25 cellular contexts compared by ENCODE assay signal in genomic region chr4:158300012-158300411, GRCh38.
"Had no signal": no experiment of that assay in that cellular context is flagged by ENCODE, and none has a peak within 500 bp of the region (broad histone marks: within the 10 kb centered on the region; RNA-seq: fewer than 3 reads in every experiment).

No MANE protein-coding gene starts in this region.

- DNase-seq: activated CD4-positive, alpha-beta T cell treated with anti-CD3 and anti-CD28 coated beads for 4 hours; activated CD4-positive, alpha-beta T cell treated with anti-CD3 and anti-CD28 coated beads, Interleukin-2, amount 50 U/mL, for 4 hours; activated naive CD4-positive, alpha-beta T cell treated with Interleukin-2 at 50 U/mL for 16 hours; activated T-cell treated with anti-CD3 and anti-CD28 coated beads for 4 hours; activated T-cell treated with anti-CD3 and anti-CD28 coated beads, Interleukin-2, amount 50 U/mL, for 72 hours; aorta; cerebellar nuclear complex; cortex of kidney; effector memory CD8-positive, alpha-beta T cell; foreskin melanocyte; glutamatergic neuron; left colon; midbrain; naive thymus-derived CD4-positive, alpha-beta T cell; ovary; retina; spleen; stimulated activated naive CD4-positive, alpha-beta T cell; tibial artery; upper lobe of right lung had no signal

- ATAC-seq: activated T-cell treated with anti-CD3 and anti-CD28 coated beads, Interleukin-2, amount 50 U/mL, for 72 hours; effector memory CD8-positive, alpha-beta T cell; naive thymus-derived CD4-positive, alpha-beta T cell; upper lobe of right lung had no signal

- FAIRE-seq: keratinocyte had no signal

- H3K27ac ChIP-seq: cardiac muscle cell, esophagus muscularis mucosa, ovary, prostate gland, spleen, suprapubic skin, tibial artery, upper lobe of right lung had no signal
